7 cellular contexts compared by ENCODE assay signal in the genomic region with DNA sequence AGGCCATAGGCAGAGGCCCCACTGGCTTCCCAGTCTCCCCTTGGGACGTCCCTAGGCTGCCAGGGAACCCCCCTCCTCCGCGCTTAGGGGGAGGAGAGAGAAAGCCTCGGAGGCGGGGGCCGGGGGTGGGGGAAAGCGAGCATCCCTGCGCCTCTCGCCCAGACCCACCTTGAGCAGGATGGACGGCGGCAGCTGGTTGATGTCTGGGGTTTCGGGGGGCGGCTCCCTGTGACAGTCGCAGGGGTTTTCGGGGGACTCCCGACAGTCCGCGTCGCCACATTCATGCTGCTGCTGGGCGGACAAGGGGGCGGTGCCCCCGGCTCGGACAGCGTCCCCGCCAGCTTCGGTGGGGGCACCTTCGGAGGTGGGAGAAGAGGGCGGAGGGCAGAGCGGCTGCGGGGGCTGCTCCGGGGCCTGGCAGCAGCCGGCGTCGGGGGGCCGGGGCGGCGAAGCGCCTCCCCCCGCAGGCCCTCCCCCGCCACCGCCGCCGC. TPM values are rescaled to one million over a fixed set of nuclear protein-coding genes. Genes with fewer than 3 reads are reported as not detected.
A peak's percentile ranks its signal among the peaks of the same experiment; 100 is the strongest.
DNase-seq lines count a peak whose midpoint lies in the region; ATAC-seq and TF ChIP-seq lines count a peak whose summit lies in the region.

No MANE protein-coding gene starts in this region.

- ATAC-seq in stimulated activated memory B cell treated with anti-CD40 and anti-IgM and Interleukin-4, amounts not matched to agents 10 μg/mL and 1 μg/mL and 100 μg/mL, for 72 hours = peak; percentile 42

- H3K9ac ChIP-seq in endodermal cell (ENCODE audit: extremely low read depth, low read length, poor library complexity, severe bottlenecking) = peak overlapping the region; percentile 36
- H3K9ac ChIP-seq in mucosa of stomach (ENCODE audit: low read length) = peak overlapping the region; percentile 68

- H3K4me3 ChIP-seq in HAP-1 (peak overlapping the region; percentile 68), endodermal cell (ENCODE audit: low read length) (peak overlapping the region; percentile 89), mucosa of stomach (ENCODE audit: low read length) (peak overlapping the region; percentile 28)

- peaks cover 19% of the 10 kb centered on the region for H3K4me1 ChIP-seq in HAP-1
- no peaks in the 10 kb centered on the region for H3K4me1 ChIP-seq in endodermal cell (ENCODE audit: control insufficient read depth, insufficient read depth, low read length)
- H3K4me1 ChIP-seq in mucosa of stomach (ENCODE audit: control insufficient read depth, insufficient read depth, low read length) = peaks cover 17% of the 10 kb centered on the region

- peak overlapping the region; percentile 77 for H3K4me3 Mint-ChIP-seq in endodermal cell
- peak overlapping the region; percentile 91 for H3K4me3 Mint-ChIP-seq in stimulated activated memory B cell treated with anti-CD40 and anti-IgM and Interleukin-4, amounts not matched to agents 10 μg/mL and 1 μg/mL and 100 μg/mL, for 72 hours

- no peak overlapping the region for H3K27ac Mint-ChIP-seq in endodermal cell
- peak overlapping the region; percentile 89 for H3K27ac Mint-ChIP-seq in stimulated activated memory B cell treated with anti-CD40 and anti-IgM and Interleukin-4, amounts not matched to agents 10 μg/mL and 1 μg/mL and 100 μg/mL, for 72 hours

- no peak for TF ChIP-seq CTCF in endodermal cell (conservative IDR thresholded peaks at IDR 0.05)

- DNase-seq in HAP-1 (ENCODE audit: low spot score in 2 of 2) = peak; percentile 54 to 74
- peak; percentile 57 for DNase-seq in NAMALWA (ENCODE audit: low spot score)
- DNase-seq in activated CD8-positive, alpha-beta memory T cell treated with anti-CD3 and anti-CD28 coated beads for 24 hours = peak; percentile 83
- DNase-seq in endodermal cell = peak; percentile 84

- in situ Hi-C loops in HAP-1 (cut with MboI; ENCODE audit: low sequenced_read_pairs) = no loop called here

- H3K9me3 ChIP-seq in HAP-1 (no peaks in the 10 kb centered on the region; the same call in 1 of the 2 replicates), endodermal cell (ENCODE audit: control insufficient read depth, low read length) (peaks cover 18% of the 10 kb centered on the region), mucosa of stomach (ENCODE audit: control insufficient read depth, low read length) (no peaks in the 10 kb centered on the region)

- H3K27me3 Mint-ChIP-seq in endodermal cell (ENCODE audit: insufficient read depth) = no peaks in the 10 kb centered on the region
- H3K27me3 Mint-ChIP-seq in stimulated activated memory B cell treated with anti-CD40 and anti-IgM and Interleukin-4, amounts not matched to agents 10 μg/mL and 1 μg/mL and 100 μg/mL, for 72 hours = no peaks in the 10 kb centered on the region

- peak; percentile 34 for TF ChIP-seq POLR2A in GM15510 (IDR thresholded peaks at IDR 0.05; ENCODE audit: borderline replicate concordance, extremely low read depth, insufficient read length)

- H3K36me3 ChIP-seq in HAP-1 (replicated peaks) = no peaks in the 10 kb centered on the region
- no peaks in the 10 kb centered on the region for H3K36me3 ChIP-seq in endodermal cell (ENCODE audit: control insufficient read depth, insufficient read depth, low read length)
- H3K36me3 ChIP-seq in mucosa of stomach (ENCODE audit: control insufficient read depth, insufficient read depth, low read length) = no peaks in the 10 kb centered on the region

- no peak overlapping the region for H3K27ac ChIP-seq in endodermal cell (ENCODE audit: low read depth, low read length)

- peaks cover 14% of the 10 kb centered on the region for H3K9me3 Mint-ChIP-seq in endodermal cell
- peaks cover 3% of the 10 kb centered on the region for H3K9me3 Mint-ChIP-seq in stimulated activated memory B cell treated with anti-CD40 and anti-IgM and Interleukin-4, amounts not matched to agents 10 μg/mL and 1 μg/mL and 100 μg/mL, for 72 hours

- WGBS in endodermal cell (ENCODE audit: insufficient coverage in 1 of 2, insufficient read length in 1 of 2), 2 experiments = 0% methylated on average over 1 to 43 of the region's 43 CpGs

- peaks cover 18% of the 10 kb centered on the region for H3K4me1 Mint-ChIP-seq in endodermal cell
- peaks cover 48% of the 10 kb centered on the region for H3K4me1 Mint-ChIP-seq in stimulated activated memory B cell treated with anti-CD40 and anti-IgM and Interleukin-4, amounts not matched to agents 10 μg/mL and 1 μg/mL and 100 μg/mL, for 72 hours

- peaks cover 8% of the 10 kb centered on the region for H3K36me3 Mint-ChIP-seq in endodermal cell (ENCODE audit: low read depth)
- peaks cover 20% of the 10 kb centered on the region for H3K36me3 Mint-ChIP-seq in stimulated activated memory B cell treated with anti-CD40 and anti-IgM and Interleukin-4, amounts not matched to agents 10 μg/mL and 1 μg/mL and 100 μg/mL, for 72 hours

- no peaks in the 10 kb centered on the region for H3K27me3 ChIP-seq in HAP-1 (ENCODE audit: low read depth)
- no peaks in the 10 kb centered on the region for H3K27me3 ChIP-seq in endodermal cell (ENCODE audit: control insufficient read depth, insufficient read depth, low read length, poor library complexity, severe bottlenecking)
- H3K27me3 ChIP-seq in mucosa of stomach (ENCODE audit: control insufficient read depth, insufficient read depth, low read length) = no peaks in the 10 kb centered on the region

RNA-seq across cellular contexts. Expression of gene FBXL17, which starts 1.3 kb away (rescaled TPM):
- total RNA-seq in endodermal cell = 1 to 10 TPM; 7.4 to 8.6 TPM
- 10.4 TPM for polyA plus RNA-seq in endodermal cell (2013, experiment 1 of 2)
- polyA plus RNA-seq in endodermal cell (2013, experiment 2 of 2) = 7.5 TPM

Comparison
In these comparisons a context has a peak if more than half of its experiments do, and no peak if none do; other contexts are left out.
1. H3K4me3 ChIP-seq: peak in every context shown above with its lines; median percentile 89 in endodermal cell; 68 in HAP-1; 28 in mucosa of stomach.